ENCODE assay signal across 23 cellular contexts in the genomic region with DNA sequence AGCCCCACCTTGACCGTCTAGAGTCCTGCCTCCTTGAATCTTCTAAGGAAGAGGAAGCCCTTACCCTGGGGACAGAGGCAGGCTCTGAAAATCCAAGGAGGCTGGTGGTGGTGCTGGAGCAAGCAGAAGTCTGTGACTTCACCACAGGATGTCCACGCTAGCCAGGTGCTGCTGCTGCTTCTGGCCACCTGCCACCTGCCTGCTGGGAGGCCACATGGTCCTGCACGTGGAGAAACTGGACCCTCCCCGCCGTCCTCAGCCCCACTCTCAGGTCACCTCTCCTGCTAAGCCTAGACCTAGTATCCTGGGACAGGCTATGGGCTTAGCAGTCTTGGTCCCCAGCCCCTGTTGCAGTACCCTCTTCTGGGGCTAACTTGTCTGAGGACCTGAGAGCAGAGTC. TPM values are rescaled to one million over a fixed set of nuclear protein-coding genes. Genes with fewer than 3 reads are reported as not detected.
"Had no signal": no experiment of that assay in that cellular context is flagged by ENCODE, and none has a peak within 500 bp of the region (broad histone marks: within the 10 kb centered on the region; RNA-seq: fewer than 3 reads in every experiment).

No MANE protein-coding gene starts in this region.

- H3K9me3 Mint-ChIP-seq: activated naive CD4-positive, alpha-beta T cell treated with anti-CD3 and anti-CD28 coated beads, Interleukin-2, amount 10 ng/mL, durations not matched to agents 7 days and 5 days; central memory CD8-positive, alpha-beta T cell; nephron had no signal

- H3K36me3 Mint-ChIP-seq: activated naive CD4-positive, alpha-beta T cell treated with anti-CD3 and anti-CD28 coated beads, Interleukin-2, amount 10 ng/mL, durations not matched to agents 7 days and 5 days had no signal

- DNase-seq: activated CD4-positive, alpha-beta T cell treated with anti-CD3 and anti-CD28 coated beads, Interleukin-2, amount 50 U/mL, for 1 hour; activated CD8-positive, alpha-beta memory T cell treated with anti-CD3 and anti-CD28 coated beads, Interleukin-2, amount 50 U/mL, for 4 hours; activated effector memory CD4-positive, alpha-beta T cell treated with Interleukin-2 at 50 U/mL for 16 hours; activated naive CD4-positive, alpha-beta T cell treated with anti-CD3 and anti-CD28 coated beads, Interleukin-2, amount 10 ng/mL, durations not matched to agents 7 days and 5 days; activated T-cell treated with anti-CD3 and anti-CD28 coated beads, Interleukin-2, amount 50 U/mL, for 48 hours; aorta; cortex of kidney; gastrocnemius medialis; heart left ventricle; left lung; midbrain; occipital lobe; stimulated activated CD4-positive, alpha-beta T cell treated with anti-CD3 and anti-CD28 coated beads, Interleukin-2, amount 100 ng/mL, for 24 hours; stimulated activated naive CD8-positive, alpha-beta T cell treated with anti-CD3 and anti-CD28 coated beads, Interleukin-15, Interleukin-2, amounts not matched to agents 100 U/mL and 50 U/mL, for 24 hours; transverse colon; uterus had no signal

- H3K4me3 Mint-ChIP-seq: activated naive CD4-positive, alpha-beta T cell treated with anti-CD3 and anti-CD28 coated beads, Interleukin-2, amount 10 ng/mL, durations not matched to agents 7 days and 5 days; central memory CD8-positive, alpha-beta T cell; nephron had no signal

- ATAC-seq: activated CD4-positive, CD25-positive, alpha-beta regulatory T cell treated with anti-CD3 and anti-CD28 coated beads, Interleukin-2, amount 50 U/mL, for 24 hours; gastrocnemius medialis; heart left ventricle; left lung; stimulated activated naive CD8-positive, alpha-beta T cell treated with anti-CD3 and anti-CD28 coated beads, Interleukin-15, Interleukin-2, amounts not matched to agents 100 U/mL and 50 U/mL, for 24 hours had no signal

- H3K27ac Mint-ChIP-seq: activated naive CD4-positive, alpha-beta T cell treated with anti-CD3 and anti-CD28 coated beads, Interleukin-2, amount 10 ng/mL, durations not matched to agents 7 days and 5 days; nephron had no signal

RNA-seq across cellular contexts. Expression of a gene that starts 15.8 kb away (rescaled TPM):
- total RNA-seq: aorta, gastrocnemius medialis, heart left ventricle, kidney epithelial cell, left lung, lung microvascular endothelial cell, occipital lobe, right atrium auricular region, skeletal muscle tissue, transverse colon had no signal

RNA-seq across cellular contexts. Expression of a gene that starts 50.2 kb away (rescaled TPM):
- total RNA-seq: kidney epithelial cell, lung microvascular endothelial cell had no signal
